ENCODE assay signal across 8 cellular contexts in the genomic region with DNA sequence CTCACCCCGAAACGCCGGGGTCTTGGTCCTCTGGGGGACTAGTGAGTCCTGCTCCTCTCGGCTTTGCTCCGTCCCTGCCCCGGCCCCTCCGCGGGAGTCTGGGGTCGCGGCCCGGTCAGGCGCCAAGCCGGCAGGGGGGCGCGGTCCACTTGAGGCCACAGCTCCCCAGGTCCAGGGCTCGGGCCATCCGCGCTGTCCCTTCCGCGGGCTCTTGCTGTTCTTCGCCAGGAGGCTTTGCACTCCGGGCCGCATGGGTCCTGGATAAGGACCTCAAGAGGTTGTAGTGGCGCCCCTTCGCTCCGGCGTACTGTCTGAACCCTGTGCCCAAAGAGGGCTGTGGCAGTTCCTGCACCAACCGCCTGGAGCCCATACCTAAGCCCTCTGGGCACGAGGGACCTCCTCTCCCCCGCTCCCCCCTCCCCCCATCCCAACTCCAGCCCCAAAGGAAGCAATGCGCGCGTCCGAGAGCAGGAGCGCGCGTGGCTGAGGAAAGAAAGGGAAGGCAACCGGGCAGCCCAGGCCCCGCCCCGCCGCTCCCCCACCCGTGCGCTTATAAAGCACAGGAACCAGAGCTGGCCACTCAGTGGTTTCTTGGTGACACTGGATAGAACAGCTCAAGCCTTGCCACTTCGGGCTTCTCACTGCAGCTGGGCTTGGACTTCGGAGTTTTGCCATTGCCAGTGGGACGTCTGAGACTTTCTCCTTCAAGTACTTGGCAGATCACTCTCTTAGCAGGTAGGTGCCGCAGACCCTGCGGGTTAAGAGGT. TPM values are rescaled to one million over a fixed set of nuclear protein-coding genes. Genes with fewer than 3 reads are reported as not detected.
DNase-seq lines count a peak whose midpoint lies in the region; ATAC-seq and TF ChIP-seq lines count a peak whose summit lies in the region.

A gene with protein sequence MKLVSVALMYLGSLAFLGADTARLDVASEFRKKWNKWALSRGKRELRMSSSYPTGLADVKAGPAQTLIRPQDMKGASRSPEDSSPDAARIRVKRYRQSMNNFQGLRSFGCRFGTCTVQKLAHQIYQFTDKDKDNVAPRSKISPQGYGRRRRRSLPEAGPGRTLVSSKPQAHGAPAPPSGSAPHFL (plus strand): TSS at position 579 of the 767 bp plus-strand sequence. CDS start 628 bp downstream, outside the sequence.

- H3K4me1 Mint-ChIP-seq in brain: peaks cover 55% of the 10 kb centered on the region

- H3K36me3 Mint-ChIP-seq in brain: peaks cover 8% of the 10 kb centered on the region

- DNase-seq in DMS114 treated with DMSO at 0.1 percent for 48 hours (lab: John Stamatoyannopoulos, UW; ENCODE audit: unreplicated experiment) (peak; percentile 67), HK-2 (ENCODE audit: unreplicated experiment) (peak; percentile 85), RPMI7951 (ENCODE audit: low read depth) (peak; percentile 92), hypothalamus (lab: John Stamatoyannopoulos, UW) (peak in 43 of 51 donors; percentile 22 to 84 (median 66)), pulmonary artery endothelial cell (ENCODE audit: low read depth, low spot score) (no peak)

- H3K4me3 Mint-ChIP-seq in brain: peak within 1 kb of the TSS; percentile 91 to 100 (median 98)

- ATAC-seq in HG03457 (IDR thresholded peaks at IDR 0.05; ENCODE audit: unreplicated experiment): no peak
- ATAC-seq in HG03342 (IDR thresholded peaks at IDR 0.05; ENCODE audit: unreplicated experiment): no peak

- peak within 1 kb of the TSS in 4 of 5 experiments; percentile 79 to 97 (median 92) for H3K27ac Mint-ChIP-seq in brain

- peak; percentile 65 to 76 for TF ChIP-seq CTCF in brain (conservative IDR thresholded peaks at IDR 0.05)

- peaks cover 0 to 2% (median 0%) of the 10 kb centered on the region in 5 experiments for H3K9me3 Mint-ChIP-seq in brain

- H3K27me3 Mint-ChIP-seq in brain: peaks cover 94% of the 10 kb centered on the region

RNA-seq across cellular contexts. Expression of the gene that starts here (rescaled TPM):
- 102 and 123 TPM in 2 replicates for total RNA-seq in RPMI7951 (2014; rRNA removed; shearing (Covaris generic))
- polyA plus RNA-seq in brain (ENCODE audit: insufficient read depth, low read depth, low replicate concordance): 7.8 TPM
- 132 and 144 TPM in 2 replicates for total RNA-seq in pulmonary artery endothelial cell
